ENCODE assay signal across 9 cellular contexts in the genomic region with DNA sequence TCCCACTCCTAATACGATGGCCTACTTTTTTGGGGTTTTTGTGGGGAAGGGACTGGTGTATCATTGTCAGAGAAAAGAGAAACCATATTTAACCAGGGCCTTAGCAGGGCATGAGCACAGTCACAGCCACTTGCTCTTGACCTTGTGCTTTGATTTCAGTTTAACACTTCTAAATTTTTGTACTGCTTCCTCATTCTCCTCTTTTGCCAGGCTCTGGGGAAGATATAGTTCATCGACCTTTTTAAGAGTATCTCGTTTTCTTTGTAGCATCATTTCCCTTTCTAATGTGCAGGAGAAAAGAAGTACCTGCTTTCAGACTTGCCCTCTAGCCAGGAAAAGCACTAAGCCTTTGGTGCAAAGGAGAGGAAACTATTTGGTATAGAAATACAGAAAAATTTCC. TPM values are rescaled to one million over a fixed set of nuclear protein-coding genes. Genes with fewer than 3 reads are reported as not detected.
A peak's percentile ranks its signal among the peaks of the same experiment; 100 is the strongest.
DNase-seq lines count a peak whose midpoint lies in the region; ATAC-seq and TF ChIP-seq lines count a peak whose summit lies in the region.
"Had no signal": no experiment of that assay in that cellular context is flagged by ENCODE, and none has a peak within 500 bp of the region (broad histone marks: within the 10 kb centered on the region; RNA-seq: fewer than 3 reads in every experiment).

No MANE protein-coding gene starts in this region.

- intact Hi-C loops in PC-3 (cut with micrococcal nuclease): loop anchor here (2.0 to 10.0 kb wide), 2 partner anchors 14 to 162 kb away; no protein-coding TSS in a partner anchor
- intact Hi-C loops in psoas muscle (cut with DNase I): loop anchor here (2.0 to 10.0 kb wide), 2 partner anchors 34 to 162 kb away; partner anchors contain the start of gene HSPA2 (in 1 of the 2)

- peaks cover 10% of the 10 kb centered on the region for H3K36me3 Mint-ChIP-seq in endothelial cell (ENCODE audit: low read depth, unreplicated experiment)

- TF ChIP-seq CTCF in GM12865 (IDR thresholded peaks at IDR 0.05; ENCODE audit: insufficient read depth, low read depth, low read length, missing control alignments) (no peak), PC-3 (conservative IDR thresholded peaks at IDR 0.05; ENCODE audit: low read depth, low read length) (no peak), endothelial cell (IDR thresholded peaks at IDR 0.05; ENCODE audit: unreplicated experiment) (no peak), psoas muscle (IDR thresholded peaks at IDR 0.05) (no peak)

- H3K27ac ChIP-seq in PC-3 (ENCODE audit: low read length) (peak overlapping the region; percentile 48), psoas muscle (peak overlapping the region; percentile 99)

- H3K4me3 Mint-ChIP-seq in endothelial cell (ENCODE audit: unreplicated experiment): peak overlapping the region; percentile 97

- no peaks in the 10 kb centered on the region for H3K9me3 Mint-ChIP-seq in endothelial cell (ENCODE audit: unreplicated experiment)

- BruUV-seq in PC-3 (replicated peaks; lab: Mats Ljungman, UMichigan): no TSS peak

- DNase-seq in GM12865 (ENCODE audit: low read depth) (peak; percentile 45), PC-3 (no peak), endothelial cell (ENCODE audit: low spot score) (no peak), psoas muscle (no peak), GM19238 (ENCODE audit: insufficient read length, low spot score) (no peak), SW 1271 (lab: John Stamatoyannopoulos, UW) (no peak), islet precursor cell (no peak)

- H3K79me2 ChIP-seq in PC-3 (ENCODE audit: low read length): peaks cover 88% of the 10 kb centered on the region

- peak overlapping the region; percentile 97 for H3K4me2 ChIP-seq in PC-3 (ENCODE audit: low read length)

- no peak overlapping the region for H3K27ac Mint-ChIP-seq in endothelial cell (ENCODE audit: unreplicated experiment)

- H2AFZ ChIP-seq in PC-3 (ENCODE audit: low read length): no peak overlapping the region

- H3K9me3 ChIP-seq in PC-3 (ENCODE audit: low read length) (no peaks in the 10 kb centered on the region), psoas muscle (no peaks in the 10 kb centered on the region)

- H3K27me3 ChIP-seq in PC-3 (ENCODE audit: low read length): no peaks in the 10 kb centered on the region
- no peaks in the 10 kb centered on the region for H3K27me3 ChIP-seq in psoas muscle (ENCODE audit: insufficient read depth in 3 of 3, low read length in 2 of 3)

- H4K20me1 ChIP-seq in PC-3 (ENCODE audit: low read length): peaks cover 56% of the 10 kb centered on the region

- H3K9ac ChIP-seq in PC-3 (ENCODE audit: low read length): peak overlapping the region; percentile 23

- CTCF ChIA-PET in PC-3 (lab: Charles Lee): no interaction called here

- H3K9me2 ChIP-seq in PC-3 (replicated peaks; ENCODE audit: low read length): no peaks in the 10 kb centered on the region

- peak overlapping the region; percentile 81 for H3K4me3 ChIP-seq in GM12865 (ENCODE audit: low read depth, low read length)
- peak overlapping the region; percentile 82 for H3K4me3 ChIP-seq in PC-3 (ENCODE audit: low read length)
- peak overlapping the region; percentile 93 for H3K4me3 ChIP-seq in psoas muscle

- no peak for ATAC-seq in PC-3
- ATAC-seq in psoas muscle: no peak
- ATAC-seq in HG02610 (IDR thresholded peaks at IDR 0.05; ENCODE audit: unreplicated experiment): no peak

- peaks cover 15% of the 10 kb centered on the region for H3K27me3 Mint-ChIP-seq in endothelial cell (ENCODE audit: unreplicated experiment)

- POLR2A ChIA-PET in PC-3 (lab: Charles Lee; ENCODE audit: unreplicated experiment): no interaction called here

- peaks cover 46% of the 10 kb centered on the region for H3K4me1 ChIP-seq in PC-3 (ENCODE audit: insufficient read depth, low read length)
- peaks cover 56% of the 10 kb centered on the region for H3K4me1 ChIP-seq in psoas muscle

- peaks cover 1% of the 10 kb centered on the region for H3F3A ChIP-seq in PC-3 (ENCODE audit: low read length, unreplicated experiment)

- peaks cover 6% of the 10 kb centered on the region; the same call in 1 of the 2 replicates for H3K36me3 ChIP-seq in PC-3 (ENCODE audit: low read depth, low read length)
- no peaks in the 10 kb centered on the region for H3K36me3 ChIP-seq in psoas muscle (ENCODE audit: insufficient read depth in 1 of 2, low read depth in 1 of 2)

- WGBS in psoas muscle, 3 donors: 25 to 43% (median 34%) methylated on average over 3 of the region's 3 CpGs

- peaks cover 61% of the 10 kb centered on the region for H3K4me1 Mint-ChIP-seq in endothelial cell (ENCODE audit: unreplicated experiment)

RNA-seq across cellular contexts. Expression of gene ZBTB1, which starts 2.2 kb away (rescaled TPM):
- total RNA-seq in PC-3 (2014; rRNA removed) (23.6 and 26.0 TPM in 2 replicates), endothelial cell (ENCODE audit: unreplicated experiment) (57.8 TPM), psoas muscle (10 to 100 TPM; 18.6 to 26.3 (median 22.7) TPM)
- 10 to 100 TPM; 11.0 to 39.2 (median 13.8) TPM for polyA plus RNA-seq in psoas muscle

RNA-seq across cellular contexts. Expression of gene ZBTB25, which starts 3.1 kb away (rescaled TPM):
- total RNA-seq in PC-3 (2014; rRNA removed) (4.0 and 10.7 TPM in 2 replicates), endothelial cell (ENCODE audit: unreplicated experiment) (9.4 TPM), psoas muscle (10 to 100 TPM; 10.2 to 12.7 (median 11.8) TPM)
- 10 to 100 TPM in 1 of 3 donors, 1 to 10 TPM in 2; 2.7 to 11.2 (median 3.2) TPM for polyA plus RNA-seq in psoas muscle

RNA-seq across cellular contexts. Expression of gene HSPA2, which starts 33.8 kb away (rescaled TPM):
- 15.7 and 16.5 TPM in 2 replicates for total RNA-seq in PC-3 (2014; rRNA removed)
- total RNA-seq in endothelial cell (ENCODE audit: unreplicated experiment): 9.4 TPM
- total RNA-seq in psoas muscle: 10 to 100 TPM; 25.0 to 65.6 (median 54.1) TPM
- 100 to 1,000 TPM in 1 of 3 donors, 10 to 100 TPM in 1, 1 to 10 TPM in 1; 4.1 to 180 (median 33.8) TPM for polyA plus RNA-seq in psoas muscle

RNA-seq across cellular contexts. Expression of gene AKAP5, which starts 41.5 kb away (rescaled TPM):
- total RNA-seq in PC-3 (2014; rRNA removed) (0.58 and 0.86 TPM in 2 replicates), endothelial cell (ENCODE audit: unreplicated experiment) (6.1 TPM), psoas muscle (under 1 TPM; 0.06 to 0.18 (median 0.14) TPM)
- polyA plus RNA-seq in psoas muscle: under 1 TPM; 0.01 to 0.08 (median 0.04) TPM

RNA-seq across cellular contexts. Expression of gene PPP1R36, which starts 43.0 kb away (rescaled TPM):
- total RNA-seq in PC-3 (2014; rRNA removed) (0.26 TPM in 1 of 2 replicates, not detected in the other), endothelial cell (ENCODE audit: unreplicated experiment) (2.1 TPM), psoas muscle (under 1 TPM in 3 of 4 donors, not detected in 1; 0.30 to 0.71 (median 0.46) TPM)
- under 1 TPM in 2 of 3 donors, not detected in 1; 0.16 to 0.86 TPM for polyA plus RNA-seq in psoas muscle
- total RNA-seq: SK-MEL-5 had no signal
